In the genomic region with DNA sequence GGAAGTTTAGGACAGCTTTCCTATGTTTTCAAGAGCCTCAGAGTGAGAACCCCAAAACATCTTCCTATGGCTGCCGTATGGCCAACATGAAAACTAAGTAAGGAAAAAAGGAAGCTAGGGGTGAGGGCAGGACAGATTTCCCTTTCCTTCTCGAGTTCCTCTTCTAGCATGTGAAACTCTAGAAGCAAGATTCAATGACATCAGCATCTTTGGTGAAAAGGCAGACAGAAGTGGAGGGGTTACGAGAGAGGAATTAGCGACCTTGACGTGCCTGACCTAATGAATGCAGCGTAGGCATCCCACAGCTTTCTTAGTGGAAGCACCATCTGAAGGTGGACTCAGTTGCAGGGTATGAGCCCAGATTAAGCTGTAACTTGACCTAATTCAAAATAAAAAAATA, we compare ENCODE assay signal across 1 cellular context.
TF ChIP-seq lines count a peak whose summit lies in the region.

No MANE protein-coding gene starts in this region.

TF ChIP-seq in SK-N-SH, 30 proteins besides CTCF, POLR2A, EP300 and RAD21 (continued from another document):
- no peak for TF ChIP-seq RFX5 (IDR thresholded peaks at IDR 0.05; ENCODE audit: low read length)
- no peak for TF ChIP-seq POLR2AphosphoS5 (IDR thresholded peaks at IDR 0.05; ENCODE audit: low read depth, low read length)
